Comparison of ENCODE assay signal across 7 cellular contexts in the genomic region with DNA sequence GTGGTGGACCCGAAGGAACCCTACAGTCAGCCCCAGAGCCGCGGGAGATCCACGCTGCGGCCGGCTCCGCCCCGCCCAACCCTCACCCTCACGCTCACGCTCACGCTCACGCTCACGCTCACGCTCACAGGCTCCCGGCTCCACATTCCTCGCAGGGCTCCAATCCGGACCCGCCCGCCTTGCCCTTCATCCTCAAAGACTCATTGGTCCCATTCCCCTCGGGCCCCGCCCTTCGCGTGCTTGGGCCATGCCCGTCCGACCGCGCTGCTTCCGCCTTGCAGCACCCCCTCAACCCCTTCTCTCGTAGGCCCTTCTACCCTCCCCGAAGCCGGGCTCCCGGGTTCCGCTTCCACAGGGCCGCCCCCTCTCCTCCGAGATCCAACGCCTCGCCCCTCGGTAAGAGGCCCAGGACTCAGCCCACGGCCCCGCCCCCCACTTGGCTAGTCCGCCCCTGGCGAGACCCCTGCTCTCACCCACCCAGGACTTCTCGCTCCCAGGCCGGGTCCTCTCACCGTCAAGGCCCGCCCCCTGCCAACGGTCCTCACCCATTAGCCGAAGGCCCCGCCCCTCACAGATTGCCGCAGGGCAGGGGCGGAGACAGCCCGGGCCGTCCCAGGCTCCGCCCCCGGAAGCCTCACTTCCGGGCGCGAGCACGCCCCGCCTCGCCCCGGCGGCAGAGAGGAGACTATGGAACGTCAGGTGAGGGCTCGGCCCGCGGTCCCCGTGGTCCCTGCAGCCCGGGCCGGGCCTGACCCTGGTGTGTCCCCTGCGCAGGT.
DNase-seq lines count a peak whose midpoint lies in the region; ATAC-seq lines count a peak whose summit lies in the region.

APEH (plus strand) TSS at position 637 of the 776 bp plus-strand sequence; CDS start at position 688, 51 bp downstream.

- no peaks in the 10 kb centered on the region for H3K9me3 Mint-ChIP-seq in central memory CD8-positive, alpha-beta T cell

- peaks cover 50% of the 10 kb centered on the region for H3K4me1 Mint-ChIP-seq in central memory CD8-positive, alpha-beta T cell

- H3K27ac Mint-ChIP-seq in central memory CD8-positive, alpha-beta T cell (ENCODE audit: low read depth), result peak within 1 kb of the TSS; percentile 91

- H3K27ac ChIP-seq in layer of hippocampus (ENCODE audit: low read depth, low read length), result peak within 1 kb of the TSS; percentile 84

- H3K36me3 Mint-ChIP-seq in central memory CD8-positive, alpha-beta T cell (ENCODE audit: insufficient read depth), result peaks cover 8% of the 10 kb centered on the region

- ATAC-seq in GM18909 (IDR thresholded peaks at IDR 0.05; ENCODE audit: poor library complexity, unreplicated experiment), result peak; percentile 79
- ATAC-seq in HG03139 (IDR thresholded peaks at IDR 0.05; ENCODE audit: unreplicated experiment), result peak; percentile 73
- ATAC-seq in central memory CD8-positive, alpha-beta T cell (replicated peaks; ENCODE audit: extremely low read depth, poor library complexity, severe bottlenecking), result peak; percentile 88

- DNase-seq in T-helper 22 cell (ENCODE audit: low read depth) (peak; percentile 96), DMS53 treated with DMSO at 0.1 percent for 48 hours (lab: John Stamatoyannopoulos, UW; ENCODE audit: unreplicated experiment) (no peak)
- DNase-seq in central memory CD8-positive, alpha-beta T cell (ENCODE audit: low spot score in 2 of 2), result peak; percentile 94 to 96
- DNase-seq in stimulated activated CD4-positive, alpha-beta T cell treated with anti-CD3 and anti-CD28 coated beads, Interleukin-2, amount 100 ng/mL, for 24 hours, result peak; percentile 98 to 99

- H3K27me3 Mint-ChIP-seq in central memory CD8-positive, alpha-beta T cell, result no peaks in the 10 kb centered on the region

- H3K27me3 ChIP-seq in layer of hippocampus (ENCODE audit: control insufficient read depth, insufficient read depth, low read length), result no peaks in the 10 kb centered on the region

- H3K4me3 Mint-ChIP-seq in central memory CD8-positive, alpha-beta T cell, result peak within 1 kb of the TSS; percentile 89
